ENCODE assay signal across 15 cellular contexts in the genomic region with DNA sequence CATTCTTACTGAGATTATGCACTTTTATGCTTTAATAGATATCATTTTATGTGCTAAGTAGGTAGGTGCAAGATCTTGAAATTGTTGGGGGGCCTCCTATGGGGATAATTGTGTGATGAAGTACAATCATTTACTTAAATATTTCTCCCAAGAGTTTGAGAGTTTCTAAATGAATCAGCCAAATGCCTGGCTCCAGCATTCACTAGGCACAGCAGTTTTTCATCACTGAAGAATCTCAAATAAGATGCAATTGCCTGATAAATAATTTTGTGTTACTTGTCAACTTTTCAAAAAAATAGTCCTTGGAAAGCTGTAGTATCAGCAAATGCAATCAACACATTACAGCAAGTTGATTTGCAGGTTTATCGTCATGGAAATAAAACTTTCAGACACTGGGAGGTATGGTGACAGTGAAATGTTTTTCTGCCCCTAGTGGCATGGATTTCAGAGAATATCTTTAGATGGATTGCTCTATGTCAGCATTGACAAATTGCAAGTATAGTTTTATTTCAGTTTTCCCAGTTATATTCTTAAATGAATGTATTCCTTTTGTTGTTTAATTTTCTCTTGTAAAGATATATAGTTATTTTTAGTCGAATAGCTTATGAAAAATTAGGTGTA.
DNase-seq lines count a peak whose midpoint lies in the region; ATAC-seq and TF ChIP-seq lines count a peak whose summit lies in the region.
"Had no signal": no experiment of that assay in that cellular context is flagged by ENCODE, and none has a peak within 500 bp of the region (broad histone marks: within the 10 kb centered on the region; RNA-seq: fewer than 3 reads in every experiment).

No MANE protein-coding gene starts in this region.

- no peaks in the 10 kb centered on the region for H3K4me1 Mint-ChIP-seq in H9
- no peaks in the 10 kb centered on the region for H3K4me1 Mint-ChIP-seq in activated CD4-positive, alpha-beta T cell treated with anti-CD3 and anti-CD28 coated beads, Interleukin-2, amount 10 ng/mL, durations not matched to agents 24 days and 14 days
- H3K4me1 Mint-ChIP-seq: stimulated activated naive B cell treated with anti-CD40 and anti-IgM and Interleukin-4, amounts not matched to agents 10 μg/mL and 1 μg/mL and 100 μg/mL, for 72 hours had no signal

- POLR2A ChIA-PET in SK-N-SH (lab: Yijun Ruan, JAX): no interaction called here

- no peaks in the 10 kb centered on the region for H3K9me3 ChIP-seq in H9 (ENCODE audit: control insufficient read depth, low read depth, low read length)
- 0 out of 2 replicates have a peak, but pooled peaks cover 3% of the 10 kb centered on the region for H3K9me3 ChIP-seq in SK-N-SH
- H3K9me3 ChIP-seq in hepatocyte (ENCODE audit: low read depth): no peaks in the 10 kb centered on the region

- H2AFZ ChIP-seq in H9 (ENCODE audit: low read length) (no peak overlapping the region), SK-N-SH (ENCODE audit: low read depth) (no peak overlapping the region), hepatocyte (no peak overlapping the region)

- H2AK5ac ChIP-seq in H9 (ENCODE audit: insufficient read length, low read length): no peak overlapping the region

- no peaks in the 10 kb centered on the region for H3F3A ChIP-seq in SK-N-SH (replicated peaks; ENCODE audit: insufficient read depth)

- ATAC-seq in left cardiac atrium: no peak
- ATAC-seq: activated CD8-positive, alpha-beta T cell treated with anti-CD3 and anti-CD28 coated beads, Interleukin-2, amount 10 ng/mL, durations not matched to agents 7 days and 5 days; right cardiac atrium; stimulated activated naive B cell treated with anti-CD40 and anti-IgM and Interleukin-4, amounts not matched to agents 10 μg/mL and 1 μg/mL and 100 μg/mL, for 72 hours had no signal

- no CpG with 5 or more reads among the region's 2 CpGs for WGBS in H9 (ENCODE audit: extremely low coverage, insufficient read length, low lambda C conversion rate)
- 59% methylated on average over 2 of the region's 2 CpGs for WGBS in SK-N-SH (ENCODE audit: low lambda C conversion rate)
- 75% methylated on average over 2 of the region's 2 CpGs for WGBS in hepatocyte (ENCODE audit: low lambda C conversion rate, missing lambda C conversion rate)

- no peak overlapping the region for H2BK20ac ChIP-seq in H9 (ENCODE audit: low read depth, low read length, poor library complexity, severe bottlenecking)

- H2BK12ac ChIP-seq in H9 (ENCODE audit: insufficient read length, low read depth, low read length): no peak overlapping the region

- H3K79me1 ChIP-seq in H9 (ENCODE audit: insufficient read depth, low read depth, low read length, poor library complexity, severe bottlenecking): no peaks in the 10 kb centered on the region

- H2BK120ac ChIP-seq in H9 (ENCODE audit: low read depth, low read length, poor library complexity, severe bottlenecking): no peak overlapping the region

- TF ChIP-seq CTCF in AG10803 (conservative IDR thresholded peaks at IDR 0.05; ENCODE audit: low read length) (peak; percentile 27; the same call in 1 of the 2 replicates), H9 (conservative IDR thresholded peaks at IDR 0.05) (peak; percentile 24; the same call in 1 of the 3 replicates), SK-N-SH (IDR thresholded peaks at IDR 0.05) (peak; percentile 48), hepatocyte (IDR thresholded peaks at IDR 0.05; ENCODE audit: poor library complexity) (peak; percentile 3)

- H3K14ac ChIP-seq in H9 (ENCODE audit: insufficient read depth, low read length): no peak overlapping the region

- H3K56ac ChIP-seq in H9 (ENCODE audit: insufficient read length, low read depth, low read length): no peak overlapping the region

- no peak overlapping the region for H3K4me3 Mint-ChIP-seq in H9
- H3K4me3 Mint-ChIP-seq in activated CD4-positive, alpha-beta T cell treated with anti-CD3 and anti-CD28 coated beads, Interleukin-2, amount 10 ng/mL, durations not matched to agents 24 days and 14 days: no peak overlapping the region
- H3K4me3 Mint-ChIP-seq: activated CD8-positive, alpha-beta T cell treated with anti-CD3 and anti-CD28 coated beads, Interleukin-2, amount 10 ng/mL, durations not matched to agents 7 days and 5 days; stimulated activated naive B cell treated with anti-CD40 and anti-IgM and Interleukin-4, amounts not matched to agents 10 μg/mL and 1 μg/mL and 100 μg/mL, for 72 hours; T-helper 2 cell treated with Interferon-gamma antibody and Interleukin-4, amounts not matched to agents 5 μg/mL and 100 μg/mL, for 36 hours had no signal

- no peaks in the 10 kb centered on the region for H3K23me2 ChIP-seq in H9 (ENCODE audit: insufficient read length, low read depth, low read length, poor library complexity, severe bottlenecking)

- H3K9ac ChIP-seq in H9 (ENCODE audit: extremely low read depth, insufficient read length, low read length) (no peak overlapping the region), SK-N-SH (no peak overlapping the region)

- TF ChIP-seq EP300 in SK-N-SH (IDR thresholded peaks at IDR 0.05; ENCODE audit: borderline replicate concordance in 1 of 2, low read depth in 1 of 2, low read length in 1 of 2): no peak

- H3K4me3 ChIP-seq in AG10803 (ENCODE audit: low read length): no peak overlapping the region
- no peak overlapping the region for H3K4me3 ChIP-seq in SK-N-SH (ENCODE audit: low read depth in 2 of 2, low read length in 1 of 2)
- H3K4me3 ChIP-seq in hepatocyte: no peak overlapping the region

- H3K9me3 Mint-ChIP-seq in H9: peaks cover 0 to 3% of the 10 kb centered on the region in 2 experiments; a peak in 1 of 5 replicates
- no peaks in the 10 kb centered on the region for H3K9me3 Mint-ChIP-seq in activated CD4-positive, alpha-beta T cell treated with anti-CD3 and anti-CD28 coated beads, Interleukin-2, amount 10 ng/mL, durations not matched to agents 24 days and 14 days

- no peak overlapping the region for H2BK15ac ChIP-seq in H9 (ENCODE audit: low read depth, low read length)

- H3K4ac ChIP-seq in H9 (ENCODE audit: low read depth, low read length): no peak overlapping the region

- H4K91ac ChIP-seq in H9 (ENCODE audit: insufficient read length, low read depth, low read length): no peak overlapping the region

- H3K27ac ChIP-seq in H9 (ENCODE audit: insufficient read length, low read depth, low read length) (no peak overlapping the region), SK-N-SH (ENCODE audit: low read depth in 2 of 2, low read length in 1 of 2) (no peak overlapping the region), hepatocyte (no peak overlapping the region)

- no peaks in the 10 kb centered on the region for H3K36me3 Mint-ChIP-seq in H9 (ENCODE audit: insufficient read depth in 1 of 3, low read depth in 3 of 3)
- no peaks in the 10 kb centered on the region for H3K36me3 Mint-ChIP-seq in activated CD4-positive, alpha-beta T cell treated with anti-CD3 and anti-CD28 coated beads, Interleukin-2, amount 10 ng/mL, durations not matched to agents 24 days and 14 days (ENCODE audit: low read depth)
- H3K36me3 Mint-ChIP-seq: stimulated activated naive B cell treated with anti-CD40 and anti-IgM and Interleukin-4, amounts not matched to agents 10 μg/mL and 1 μg/mL and 100 μg/mL, for 72 hours had no signal

- H2BK5ac ChIP-seq in H9 (ENCODE audit: insufficient read length, low read length): no peak overlapping the region

- no peak overlapping the region for H3T11ph ChIP-seq in H9 (ENCODE audit: low read length)

- H3K79me2 ChIP-seq in H9 (ENCODE audit: insufficient read depth, low read length): no peaks in the 10 kb centered on the region
- H3K79me2 ChIP-seq in SK-N-SH (ENCODE audit: insufficient read depth): no peaks in the 10 kb centered on the region
- H3K79me2 ChIP-seq in hepatocyte: no peaks in the 10 kb centered on the region

- intact Hi-C loops in left cardiac atrium (cut with DNase I): no loop called here
- intact Hi-C loops in activated CD4-positive, alpha-beta T cell treated with anti-CD3 and anti-CD28 coated beads, Interleukin-2, amount 10 ng/mL, durations not matched to agents 24 days and 14 days (cut with micrococcal nuclease): no loop called here

- H3K9me2 ChIP-seq in SK-N-SH (no peaks in the 10 kb centered on the region), hepatocyte (replicated peaks; ENCODE audit: insufficient read depth) (no peaks in the 10 kb centered on the region)

- peak; percentile 52 for TF ChIP-seq RAD21 in SK-N-SH (IDR thresholded peaks at IDR 0.05; ENCODE audit: low read length)

- DNase-seq in AG10803 (ENCODE audit: low read depth): peak; percentile 12
- DNase-seq in H9: no peak
- DNase-seq in SK-N-SH: peak; percentile 21
- no peak for DNase-seq in hepatocyte (ENCODE audit: low spot score)
- no peak for DNase-seq in D341Med (ENCODE audit: low spot score)
- no peak for DNase-seq in left cardiac atrium
- DNase-seq in stimulated activated naive CD4-positive, alpha-beta T cell (lab: John Stamatoyannopoulos, UW): no peak
- no peak for DNase-seq in activated CD4-positive, alpha-beta T cell treated with anti-CD3 and anti-CD28 coated beads, Interleukin-2, amount 10 ng/mL, durations not matched to agents 24 days and 14 days
- DNase-seq: activated CD8-positive, alpha-beta T cell treated with anti-CD3 and anti-CD28 coated beads, Interleukin-2, amount 10 ng/mL, durations not matched to agents 7 days and 5 days; activated effector memory CD4-positive, alpha-beta T cell treated with anti-CD3 and anti-CD28 coated beads, Interleukin-2, amount 50 U/mL, for 16 hours; MM.1S; right cardiac atrium; stimulated activated CD4-positive, alpha-beta T cell treated with anti-CD3 and anti-CD28 coated beads, Interleukin-4, amount 100 ng/mL, for 24 hours; stimulated activated naive B cell treated with anti-CD40 and anti-IgM and Interleukin-4, amounts not matched to agents 10 μg/mL and 1 μg/mL and 100 μg/mL, for 72 hours had no signal

- H3K27ac Mint-ChIP-seq in H9: no peak overlapping the region
- H3K27ac Mint-ChIP-seq in activated CD4-positive, alpha-beta T cell treated with anti-CD3 and anti-CD28 coated beads, Interleukin-2, amount 10 ng/mL, durations not matched to agents 24 days and 14 days: no peak overlapping the region
- H3K27ac Mint-ChIP-seq: activated CD8-positive, alpha-beta T cell treated with anti-CD3 and anti-CD28 coated beads, Interleukin-2, amount 10 ng/mL, durations not matched to agents 7 days and 5 days; stimulated activated naive B cell treated with anti-CD40 and anti-IgM and Interleukin-4, amounts not matched to agents 10 μg/mL and 1 μg/mL and 100 μg/mL, for 72 hours; T-helper 2 cell treated with Interferon-gamma antibody and Interleukin-4, amounts not matched to agents 5 μg/mL and 100 μg/mL, for 36 hours had no signal

- no peak overlapping the region for H3K4me2 ChIP-seq in H9 (ENCODE audit: insufficient read depth, insufficient read length, low read length)
- no peak overlapping the region for H3K4me2 ChIP-seq in SK-N-SH
- H3K4me2 ChIP-seq in hepatocyte: no peak overlapping the region

- H3K36me3 ChIP-seq in SK-N-SH (replicated peaks in 1 of 2; ENCODE audit: control insufficient read depth in 1 of 2, insufficient read depth in 2 of 2, low read length in 1 of 2) (peaks cover 0 to under 1% of the 10 kb centered on the region in 2 experiments), hepatocyte (replicated peaks; ENCODE audit: insufficient read depth, low read depth) (no peaks in the 10 kb centered on the region)

- no peak overlapping the region for H4K5ac ChIP-seq in H9 (ENCODE audit: insufficient read length, low read depth, low read length)

- no peak overlapping the region for H4K8ac ChIP-seq in H9 (replicated peaks; ENCODE audit: insufficient read length, low read depth, low read length)

- CTCF ChIA-PET in SK-N-SH (lab: Yijun Ruan, JAX): interaction anchor here (0.7 to 1.3 kb wide), 3 partner anchors 10 to 21 kb away, joined by 3 to 4 read pairs (median 3); no protein-coding TSS in a partner anchor

- H4K20me1 ChIP-seq in H9 (ENCODE audit: control insufficient read depth, insufficient read depth, insufficient read length) (no peaks in the 10 kb centered on the region), SK-N-SH (ENCODE audit: insufficient read depth) (no peaks in the 10 kb centered on the region), hepatocyte (ENCODE audit: insufficient read depth, poor library complexity, severe bottlenecking) (no peaks in the 10 kb centered on the region)

- H3K4me1 ChIP-seq in H9 (ENCODE audit: insufficient read depth, low read length): no peaks in the 10 kb centered on the region
- H3K4me1 ChIP-seq in SK-N-SH (ENCODE audit: control insufficient read depth in 1 of 2, insufficient read depth in 2 of 2, low read depth in 1 of 2, low read length in 1 of 2): no peaks in the 10 kb centered on the region
- no peaks in the 10 kb centered on the region for H3K4me1 ChIP-seq in hepatocyte (ENCODE audit: insufficient read depth)

- no peak overlapping the region for H3K18ac ChIP-seq in H9 (ENCODE audit: insufficient read length, low read depth, low read length)

- H3K23ac ChIP-seq in H9 (ENCODE audit: insufficient read length, low read depth, low read length): no peak overlapping the region

- H3K27me3 ChIP-seq in H9 (ENCODE audit: insufficient read depth, low read length) (no peaks in the 10 kb centered on the region), SK-N-SH (ENCODE audit: insufficient read depth) (no peaks in the 10 kb centered on the region), hepatocyte (no peaks in the 10 kb centered on the region)

- H3K27me3 Mint-ChIP-seq in H9 (ENCODE audit: low read depth): no peaks in the 10 kb centered on the region
- H3K27me3 Mint-ChIP-seq in activated CD4-positive, alpha-beta T cell treated with anti-CD3 and anti-CD28 coated beads, Interleukin-2, amount 10 ng/mL, durations not matched to agents 24 days and 14 days: no peaks in the 10 kb centered on the region
- H3K27me3 Mint-ChIP-seq: stimulated activated naive B cell treated with anti-CD40 and anti-IgM and Interleukin-4, amounts not matched to agents 10 μg/mL and 1 μg/mL and 100 μg/mL, for 72 hours had no signal

Comparison
In these comparisons a context has a peak if more than half of its experiments do, and no peak if none do; other contexts are left out.
1. DNase-seq: peak in AG10803 (single experiment) and SK-N-SH (single experiment); none in H9 (single experiment), hepatocyte (single experiment), D341Med (single experiment), left cardiac atrium (single experiment), stimulated activated naive CD4-positive, alpha-beta T cell (0 of 6) and activated CD4-positive, alpha-beta T cell treated with anti-CD3 and anti-CD28 coated beads, Interleukin-2, amount 10 ng/mL, durations not matched to agents 24 days and 14 days (single experiment).
2. Peak in every context shown above with its lines, with median percentiles within 50 percentile points of each other: CTCF ChIP-seq.